ENCODE assay signal across 11 cellular contexts in the genomic region with DNA sequence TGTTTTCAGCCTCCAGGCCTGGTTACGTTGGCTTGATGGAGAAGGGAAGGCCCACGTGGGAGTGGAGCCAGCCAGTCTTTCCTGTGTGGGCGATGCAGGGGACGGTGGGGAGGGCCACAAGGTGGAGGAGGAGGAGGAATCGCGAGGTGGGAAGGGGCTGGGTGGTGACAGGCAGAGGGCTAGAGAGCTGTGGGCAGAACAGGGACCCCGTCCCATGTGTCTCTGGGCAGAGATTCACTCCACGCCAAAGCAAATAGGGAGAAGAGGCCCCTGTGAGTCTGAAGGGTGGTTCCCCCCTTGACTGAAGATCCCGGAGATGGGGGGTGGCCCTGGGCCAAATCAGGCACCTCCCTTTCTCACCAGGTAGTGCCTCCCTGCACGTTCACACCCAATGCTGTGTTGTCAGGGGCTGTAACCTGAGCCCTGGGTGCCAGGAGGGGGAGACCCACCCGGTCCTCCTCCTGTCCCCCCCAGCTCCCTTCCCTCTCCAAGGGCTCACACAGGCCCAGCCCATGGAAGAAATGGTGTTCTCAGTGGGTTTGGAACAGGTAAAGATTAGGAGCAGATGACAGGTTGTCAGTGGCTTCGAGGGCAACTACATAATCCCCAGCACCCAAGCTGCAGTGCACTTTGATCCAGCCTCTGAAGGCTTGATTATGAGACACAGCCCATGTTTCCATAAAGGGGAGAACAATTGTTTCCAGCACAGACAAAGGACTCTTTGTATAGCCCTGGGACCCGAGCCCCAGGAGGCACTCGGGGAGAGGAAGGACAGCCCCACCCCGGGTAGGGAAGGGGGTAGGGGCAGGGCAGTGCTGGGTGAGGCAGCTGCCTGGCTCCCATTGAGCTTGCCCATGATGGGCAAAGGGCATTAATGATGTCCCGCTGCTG.
DNase-seq lines count a peak whose midpoint lies in the region; ATAC-seq lines count a peak whose summit lies in the region.
"Had no signal": no experiment of that assay in that cellular context is flagged by ENCODE, and none has a peak within 500 bp of the region (broad histone marks: within the 10 kb centered on the region; RNA-seq: fewer than 3 reads in every experiment).

No MANE protein-coding gene starts in this region.

- H3K9ac ChIP-seq in mucosa of stomach (ENCODE audit: low read length) = peak overlapping the region; percentile 61

- DNase-seq in COLO829 (ENCODE audit: low spot score) (peak; percentile 69), NCI-H2081 (lab: John Stamatoyannopoulos, UW) (peak; percentile 91 to 97), caudate nucleus (lab: John Stamatoyannopoulos, UW) (peak in 58 of 61 donors; percentile 36 to 94 (median 82)), cerebellar cortex (ENCODE audit: low spot score) (no peak), DMS 273 treated with DMSO at 0.1 percent for 48 hours (lab: John Stamatoyannopoulos, UW) (no peak), GM03348 (ENCODE audit: low spot score) (no peak)
- DNase-seq: activated naive CD4-positive, alpha-beta T cell treated with anti-CD3 and anti-CD28 coated beads, Interleukin-2, amount 50 U/mL, for 16 hours; T-helper 1 cell had no signal

- H3K4me3 ChIP-seq in mucosa of stomach (ENCODE audit: low read length) = no peak overlapping the region
- H3K4me3 ChIP-seq: skin epidermis had no signal

- H3K4me1 ChIP-seq in mucosa of stomach (ENCODE audit: control insufficient read depth, insufficient read depth, low read length) = peaks cover 63% of the 10 kb centered on the region

- peak overlapping the region; percentile 94 for H3K27ac ChIP-seq in caudate nucleus (ENCODE audit: low read depth, low read length)

- H3K36me3 ChIP-seq in mucosa of stomach (ENCODE audit: control insufficient read depth, insufficient read depth, low read length) = no peaks in the 10 kb centered on the region

- ATAC-seq in HG03442 (IDR thresholded peaks at IDR 0.05; ENCODE audit: unreplicated experiment) = no peak

- no peaks in the 10 kb centered on the region for H3K27me3 ChIP-seq in mucosa of stomach (ENCODE audit: control insufficient read depth, insufficient read depth, low read length)

- H3K9me3 ChIP-seq in mucosa of stomach (ENCODE audit: control insufficient read depth, low read length) = no peaks in the 10 kb centered on the region

Comparison
In these comparisons a context has a peak if more than half of its experiments do, and no peak if none do; other contexts are left out.
1. DNase-seq: peak in COLO829 (single experiment), NCI-H2081 (2 of 2) and caudate nucleus (58 of 61); none in cerebellar cortex (single experiment), DMS 273 treated with DMSO at 0.1 percent for 48 hours (single experiment) and GM03348 (single experiment).